Comparison of ENCODE assay signal across 14 cellular contexts in the genomic region with DNA sequence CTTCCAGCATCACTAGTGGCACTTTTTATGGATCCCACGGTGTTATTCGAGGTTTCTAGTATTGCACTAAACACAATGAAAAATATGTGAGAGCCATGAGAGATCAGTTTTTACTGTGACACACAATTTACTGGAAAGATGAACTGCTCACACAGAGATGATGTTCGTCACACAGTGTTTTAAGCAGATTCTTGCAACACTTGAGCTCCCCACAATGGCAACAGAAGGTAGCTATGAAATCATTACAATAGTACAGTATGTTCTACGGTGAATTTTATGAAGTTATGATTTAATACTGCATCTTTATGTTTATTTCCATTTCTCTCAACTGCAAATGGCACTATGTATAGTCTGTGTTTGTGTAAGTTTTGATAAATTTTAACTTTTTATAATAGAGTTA. TPM values are rescaled to one million over a fixed set of nuclear protein-coding genes. Genes with fewer than 3 reads are reported as not detected.
DNase-seq lines count a peak whose midpoint lies in the region; ATAC-seq, FAIRE-seq and TF ChIP-seq lines count a peak whose summit lies in the region.
"Had no signal": no experiment of that assay in that cellular context is flagged by ENCODE, and none has a peak within 500 bp of the region (broad histone marks: within the 10 kb centered on the region; RNA-seq: fewer than 3 reads in every experiment).

No MANE protein-coding gene starts in this region.

- H3K9me3 ChIP-seq in K562 (replicated peaks; ENCODE audit: control insufficient read depth, insufficient read depth, low read depth, low read length) (peaks cover 2% of the 10 kb centered on the region; the same call in 1 of the 2 replicates), HepG2 (ENCODE audit: low read length) (peaks cover 7% of the 10 kb centered on the region; the same call in 1 of the 2 replicates)
- H3K9me3 ChIP-seq: colonic mucosa, testis had no signal

- DNase-seq in GDM1 (lab: John Stamatoyannopoulos, UW) (peak; percentile 10), LNCaP clone FGC (ENCODE audit: low read depth) (no peak), K562 (ENCODE audit: extremely low read depth in 1 of 4, low spot score in 3 of 4) (peak in 1 of 4 experiments; percentile 31), HepG2 (ENCODE audit: low spot score) (no peak), T-helper 9 cell (no peak)
- DNase-seq in activated CD4-positive, alpha-beta T cell treated with anti-CD3 and anti-CD28 coated beads for 4 hours, result no peak
- DNase-seq: activated CD8-positive, alpha-beta memory T cell treated with anti-CD3 and anti-CD28 coated beads, Interleukin-2, amount 10 ng/mL, durations not matched to agents 7 days and 5 days; colonic mucosa; NCI-H2107; testis had no signal

- TF ChIP-seq RAD21 in K562 (CRISPR knock-in tag; conservative IDR thresholded peaks at IDR 0.05 in 1 of 2, IDR thresholded peaks at IDR 0.05 in 1 of 2) (peak in 1 of 2 experiments; percentile 57; a peak in 2 of 4 replicates), HepG2 (CRISPR knock-in tag; IDR thresholded peaks at IDR 0.05) (no peak)

- H3K79me2 ChIP-seq in K562 (ENCODE audit: control insufficient read depth, insufficient read depth, low read length) (no peaks in the 10 kb centered on the region), HepG2 (ENCODE audit: insufficient read depth, low read length) (no peaks in the 10 kb centered on the region)

- H3K9me1 ChIP-seq in K562 (ENCODE audit: control insufficient read depth, insufficient read depth, low read length), result no peaks in the 10 kb centered on the region

- POLR2A ChIA-PET in K562 (lab: Yijun Ruan, JAX) (no interaction called here), HepG2 (lab: Yijun Ruan, JAX) (no interaction called here)

- no peaks in the 10 kb centered on the region for H3K36me3 ChIP-seq in K562 (ENCODE audit: control insufficient read depth, insufficient read depth, low read length)
- no peaks in the 10 kb centered on the region for H3K36me3 ChIP-seq in HepG2 (replicated peaks in 1 of 2; ENCODE audit: control insufficient read depth in 1 of 2, insufficient read depth in 2 of 2, low read length in 2 of 2)
- H3K36me3 ChIP-seq: colonic mucosa had no signal

- H3K4me1 ChIP-seq in K562 (replicated peaks in 1 of 2; ENCODE audit: control insufficient read depth in 2 of 2, insufficient read depth in 2 of 2, low read length in 2 of 2) (no peaks in the 10 kb centered on the region; a peak in 1 of 5 replicates), HepG2 (ENCODE audit: insufficient read depth, low read length) (no peaks in the 10 kb centered on the region)
- H3K4me1 ChIP-seq: colonic mucosa had no signal

- H3K4me2 ChIP-seq in K562 (ENCODE audit: insufficient read depth, low read length) (no peak overlapping the region), HepG2 (ENCODE audit: low read depth, low read length) (no peak overlapping the region)

- 0 out of 2 replicates have a peak, but pooled peaks have one; percentile 6 for TF ChIP-seq CTCF in LNCaP clone FGC (IDR thresholded peaks at IDR 0.05; ENCODE audit: control insufficient read depth, extremely low read depth, insufficient read depth)
- peak in 2 of 3 experiments; percentile 19 to 29; a peak in 3 of 6 replicates for TF ChIP-seq CTCF in K562 (IDR thresholded peaks at IDR 0.05 in 2 of 3, conservative IDR thresholded peaks at IDR 0.05 in 1 of 3; ENCODE audit: insufficient read depth in 2 of 3, low read depth in 1 of 3, low read length in 3 of 3)
- TF ChIP-seq CTCF in HepG2 (CRISPR knock-in tag; IDR thresholded peaks at IDR 0.05), result 0 out of 2 replicates have a peak, but pooled peaks have one; percentile 14

- no peak overlapping the region for H3K27ac ChIP-seq in K562 (ENCODE audit: extremely low read depth, low read depth, low read length)
- no peak overlapping the region for H3K27ac ChIP-seq in HepG2 (ENCODE audit: extremely low read length, insufficient read depth, low read length)

- H3K9ac ChIP-seq in K562 (ENCODE audit: insufficient read depth in 1 of 2, low read depth in 2 of 2, low read length in 2 of 2) (no peak overlapping the region), HepG2 (ENCODE audit: insufficient read depth, low read depth, low read length) (no peak overlapping the region)

- no TSS peak for BruUV-seq in K562 (replicated peaks; lab: Mats Ljungman, UMichigan)
- BruUV-seq in HepG2 (replicated peaks; lab: Mats Ljungman, UMichigan), result no TSS peak

- CTCF ChIA-PET in K562 (lab: Yijun Ruan, JAX; ENCODE audit: low intra/inter-chr PET ratio) (interaction anchor here (1.2 kb wide), 1 partner anchor 35 kb away, joined by 3 read pairs; a partner anchor contains a TSS), HepG2 (lab: Yijun Ruan, JAX; ENCODE audit: low intra/inter-chr PET ratio, low total read pairs) (no interaction called here)

- TF ChIP-seq EP300 in K562 (IDR thresholded peaks at IDR 0.05; ENCODE audit: low read length) (no peak), HepG2 (IDR thresholded peaks at IDR 0.05; ENCODE audit: low read depth in 2 of 2, low read length in 2 of 2) (no peak), HepG2 (CRISPR knock-in tag; IDR thresholded peaks at IDR 0.05; ENCODE audit: borderline replicate concordance) (no peak)

- TF ChIP-seq POLR2A in K562 (conservative IDR thresholded peaks at IDR 0.05) (no peak), HepG2 (IDR thresholded peaks at IDR 0.05; ENCODE audit: insufficient read depth in 1 of 2, low read depth in 2 of 2, low read length in 2 of 2) (no peak)

- in situ Hi-C loops in K562 (cut with MboI), result no loop called here
- in situ Hi-C loops in HepG2 (cut with HindIII; ENCODE audit: extremely low pct_ligation_motif_present, low pct_unique_long_range_greater_than_20kb), result no loop called here

- H3K4me3 ChIP-seq in LNCaP clone FGC (ENCODE audit: low read depth, low read length) (no peak overlapping the region), K562 (no peak overlapping the region), HepG2 (replicated peaks in 1 of 3; ENCODE audit: insufficient read depth in 1 of 3, low read depth in 2 of 3, low read length in 3 of 3) (no peak overlapping the region)
- H3K4me3 ChIP-seq: colonic mucosa, testis had no signal

- H2AFZ ChIP-seq in K562 (ENCODE audit: low read depth, low read length), result no peak overlapping the region
- H2AFZ ChIP-seq in HepG2 (ENCODE audit: low read length), result no peak overlapping the region

- ATAC-seq in K562 (peak; percentile 72), HepG2 (no peak), HG02798 (IDR thresholded peaks at IDR 0.05; ENCODE audit: poor library complexity, unreplicated experiment) (no peak), HG03457 (IDR thresholded peaks at IDR 0.05; ENCODE audit: unreplicated experiment) (no peak)
- ATAC-seq: activated CD8-positive, alpha-beta memory T cell treated with anti-CD3 and anti-CD28 coated beads, Interleukin-2, amount 10 ng/mL, durations not matched to agents 7 days and 5 days; natural killer cell treated with Interleukin-12 subunit alpha and Interleukin-12 subunit beta and Interleukin-15 and Interleukin-18, amount 100 ng/mL, for 72 hours had no signal

- H4K20me1 ChIP-seq in K562 (replicated peaks; ENCODE audit: control insufficient read depth, insufficient read depth, low read length) (no peaks in the 10 kb centered on the region), HepG2 (ENCODE audit: insufficient read depth, low read length) (no peaks in the 10 kb centered on the region)

- intact Hi-C loops in K562 (cut with micrococcal nuclease) (loop anchor here (1.0 kb wide), 1 partner anchor 34 kb away; no protein-coding TSS in a partner anchor), HepG2 (cut with micrococcal nuclease; ENCODE audit: unreplicated experiment) (no loop called here)

- FAIRE-seq in K562 (lab: Jason Lieb, UNC) (peak; percentile 56), HepG2 (lab: Jason Lieb, UNC) (no peak)
- FAIRE-seq: keratinocyte had no signal

- WGBS in K562 (ENCODE audit: insufficient coverage, low coverage, missing lambda C conversion rate), result 10% methylated on average over 4 of the region's 4 CpGs
- 4% methylated on average over 4 of the region's 4 CpGs for WGBS in HepG2 (ENCODE audit: low lambda C conversion rate)

- H3K27me3 ChIP-seq in K562 (ENCODE audit: control insufficient read depth in 2 of 2, insufficient read depth in 2 of 2, low read length in 2 of 2) (no peaks in the 10 kb centered on the region), HepG2 (ENCODE audit: control insufficient read depth in 1 of 2, insufficient read depth in 2 of 2, low read length in 2 of 2) (peaks cover 0 to 8% of the 10 kb centered on the region in 2 experiments; a peak in 1 of 5 replicates)
- H3K27me3 ChIP-seq: colonic mucosa, testis had no signal

RNA-seq across cellular contexts. Expression of a gene that starts 27.4 kb away (rescaled TPM):
- total RNA-seq in K562 (2011; cell fraction: chromatin; rRNA removed; ENCODE audit: low replicate concordance), result 0.30 and 0.81 TPM in 2 replicates
- not detected in 2 replicates for total RNA-seq in K562 (2011; cell fraction: nucleolus; rRNA removed)
- total RNA-seq in K562 (2011; cell fraction: nucleoplasm; rRNA removed), result 0.59 and 0.69 TPM in 2 replicates
- total RNA-seq in K562 (2014; rRNA removed) (0.18 and 0.49 TPM in 2 replicates), K562 (2014; rRNA removed; fragmentation: Illumina TruSeq; extraction: Trizol) (0.16 and 0.47 TPM in 2 replicates), K562 (2015; rRNA removed; fragmentation: Illumina TruSeq; extraction: Trizol) (0.38 and 0.62 TPM in 2 replicates), K562 (2021) (0.35 and 0.38 TPM in 2 replicates), HepG2 (2016; rRNA removed; fragmentation: Illumina TruSeq; extraction: Trizol) (0.03 and 0.07 TPM in 2 replicates)
- polyA plus RNA-seq in K562 (2011; rRNA removed) (0.07 and 0.37 TPM in 2 replicates), K562 (2014; fragmentation: Illumina TruSeq; extraction: Trizol) (0.10 and 0.37 TPM in 2 replicates), K562 (2014; fragmentation: Nextera tagmentation; extraction: Ambion mirVana) (1 to 10 TPM; 1.2 to 1.5 TPM), K562 (2014; rRNA removed) (0.12 and 0.35 TPM in 2 replicates), HepG2 (2011; rRNA removed) (0.03 and 0.07 TPM in 2 replicates)
- 0.03 and 0.04 TPM in 2 replicates for polyA plus RNA-seq in K562 (2011; cell fraction: cytosol; rRNA removed)
- polyA plus RNA-seq in K562 (2011; cell fraction: nucleus; rRNA removed), result 0.09 and 0.22 TPM in 2 replicates
- 2.0 and 2.2 TPM in 2 replicates for polyA plus RNA-seq in K562 (2012)
- polyA minus RNA-seq in K562 (2011; rRNA and poly(A)+ RNA removed), result 0.18 and 0.45 TPM in 2 replicates
- polyA minus RNA-seq in K562 (2011; cell fraction: cytosol; rRNA and poly(A)+ RNA removed), result not detected in 2 replicates
- 0.11 and 0.13 TPM in 2 replicates for polyA minus RNA-seq in K562 (2011; cell fraction: nucleus; rRNA and poly(A)+ RNA removed)
- total RNA-seq in HepG2 (2016; cell fraction: cytosol; rRNA removed; fragmentation: Illumina TruSeq; extraction: Trizol; ENCODE audit: low read depth), result not detected in 2 replicates
- 0.06 TPM in 1 of 2 replicates, not detected in the other for total RNA-seq in HepG2 (2016; cell fraction: insoluble cytoplasmic fraction; rRNA removed; fragmentation: Illumina TruSeq; extraction: Trizol)
- not detected in 2 replicates for total RNA-seq in HepG2 (2016; cell fraction: membrane; rRNA removed; fragmentation: Illumina TruSeq; extraction: Trizol)
- 0.56 TPM in 1 of 2 replicates, not detected in the other for total RNA-seq in HepG2 (2016; cell fraction: nucleus; rRNA removed; fragmentation: Illumina TruSeq; extraction: Trizol)
- polyA plus RNA-seq in HepG2 (2011; cell fraction: cytosol; rRNA removed), result 0.03 and 0.06 TPM in 2 replicates
- 0.21 and 0.45 TPM in 2 replicates for polyA plus RNA-seq in HepG2 (2011; cell fraction: nucleus; rRNA removed)
- polyA plus RNA-seq in HepG2 (2012), result 1.4 and 2.0 TPM in 2 replicates
- polyA plus RNA-seq in HepG2 (2016; cell fraction: cytosol; fragmentation: Illumina TruSeq; extraction: Trizol; ENCODE audit: low read depth), result not detected in 2 replicates
- polyA plus RNA-seq in HepG2 (2016; cell fraction: insoluble cytoplasmic fraction; fragmentation: Illumina TruSeq; extraction: Trizol; ENCODE audit: low read depth), result not detected in 2 replicates
- polyA plus RNA-seq in HepG2 (2016; cell fraction: membrane; fragmentation: Illumina TruSeq; extraction: Trizol; ENCODE audit: low read depth), result not detected in 2 replicates
- 0.21 TPM in 1 of 2 replicates, not detected in the other for polyA plus RNA-seq in HepG2 (2016; cell fraction: nucleus; fragmentation: Illumina TruSeq; extraction: Trizol; ENCODE audit: insufficient read depth, low read depth)
- polyA minus RNA-seq in HepG2 (2011; rRNA and poly(A)+ RNA removed; ENCODE audit: low replicate concordance), result 0.40 TPM in 1 of 2 replicates, not detected in the other
- polyA minus RNA-seq in HepG2 (2011; cell fraction: cytosol; rRNA and poly(A)+ RNA removed), result not detected in 2 replicates
- 0.25 and 0.26 TPM in 2 replicates for polyA minus RNA-seq in HepG2 (2011; cell fraction: nucleus; rRNA and poly(A)+ RNA removed)

RNA-seq across cellular contexts. Expression of a gene that starts 34.8 kb away (rescaled TPM):
- total RNA-seq in K562 (2011; cell fraction: chromatin; rRNA removed; ENCODE audit: low replicate concordance), result 35.6 and 41.6 TPM in 2 replicates
- total RNA-seq in K562 (2011; cell fraction: nucleolus; rRNA removed), result 35.9 and 36.1 TPM in 2 replicates
- 33.6 and 38.7 TPM in 2 replicates for total RNA-seq in K562 (2011; cell fraction: nucleoplasm; rRNA removed)
- total RNA-seq in K562 (2014; rRNA removed) (10.4 and 17.4 TPM in 2 replicates), K562 (2014; rRNA removed; fragmentation: Illumina TruSeq; extraction: Trizol) (15.2 TPM in 2 replicates), K562 (2015; rRNA removed; fragmentation: Illumina TruSeq; extraction: Trizol) (14.5 and 15.9 TPM in 2 replicates), K562 (2021) (17.1 and 19.8 TPM in 2 replicates), HepG2 (2016; rRNA removed; fragmentation: Illumina TruSeq; extraction: Trizol) (42.2 and 60.0 TPM in 2 replicates)
- polyA plus RNA-seq in K562 (2011; rRNA removed) (25.8 and 26.0 TPM in 2 replicates), K562 (2014; fragmentation: Illumina TruSeq; extraction: Trizol) (21.6 and 22.9 TPM in 2 replicates), K562 (2014; fragmentation: Nextera tagmentation; extraction: Ambion mirVana) (10 to 100 TPM; 16.3 to 24.3 TPM), K562 (2014; rRNA removed) (12.6 and 17.3 TPM in 2 replicates), HepG2 (2011; rRNA removed) (39.3 and 53.3 TPM in 2 replicates)
- polyA plus RNA-seq in K562 (2011; cell fraction: cytosol; rRNA removed), result 25.1 and 28.4 TPM in 2 replicates
- 25.5 and 28.7 TPM in 2 replicates for polyA plus RNA-seq in K562 (2011; cell fraction: nucleus; rRNA removed)
- polyA plus RNA-seq in K562 (2012), result 13.6 and 17.2 TPM in 2 replicates
- 24.1 and 28.6 TPM in 2 replicates for polyA minus RNA-seq in K562 (2011; rRNA and poly(A)+ RNA removed)
- 22.2 and 23.4 TPM in 2 replicates for polyA minus RNA-seq in K562 (2011; cell fraction: cytosol; rRNA and poly(A)+ RNA removed)
- 22.6 and 27.7 TPM in 2 replicates for polyA minus RNA-seq in K562 (2011; cell fraction: nucleus; rRNA and poly(A)+ RNA removed)
- total RNA-seq in HepG2 (2016; cell fraction: cytosol; rRNA removed; fragmentation: Illumina TruSeq; extraction: Trizol; ENCODE audit: low read depth), result 7.7 and 8.3 TPM in 2 replicates
- 40.2 and 59.3 TPM in 2 replicates for total RNA-seq in HepG2 (2016; cell fraction: insoluble cytoplasmic fraction; rRNA removed; fragmentation: Illumina TruSeq; extraction: Trizol)
- 22.9 and 26.8 TPM in 2 replicates for total RNA-seq in HepG2 (2016; cell fraction: membrane; rRNA removed; fragmentation: Illumina TruSeq; extraction: Trizol)
- 56.0 and 68.7 TPM in 2 replicates for total RNA-seq in HepG2 (2016; cell fraction: nucleus; rRNA removed; fragmentation: Illumina TruSeq; extraction: Trizol)
- 37.4 and 40.2 TPM in 2 replicates for polyA plus RNA-seq in HepG2 (2011; cell fraction: cytosol; rRNA removed)
- 23.9 and 27.6 TPM in 2 replicates for polyA plus RNA-seq in HepG2 (2011; cell fraction: nucleus; rRNA removed)
- 27.8 and 33.4 TPM in 2 replicates for polyA plus RNA-seq in HepG2 (2012)
- polyA plus RNA-seq in HepG2 (2016; cell fraction: cytosol; fragmentation: Illumina TruSeq; extraction: Trizol; ENCODE audit: low read depth), result 7.2 and 7.5 TPM in 2 replicates
- 36.4 and 37.1 TPM in 2 replicates for polyA plus RNA-seq in HepG2 (2016; cell fraction: insoluble cytoplasmic fraction; fragmentation: Illumina TruSeq; extraction: Trizol; ENCODE audit: low read depth)
- polyA plus RNA-seq in HepG2 (2016; cell fraction: membrane; fragmentation: Illumina TruSeq; extraction: Trizol; ENCODE audit: low read depth), result 15.5 and 17.6 TPM in 2 replicates
- polyA plus RNA-seq in HepG2 (2016; cell fraction: nucleus; fragmentation: Illumina TruSeq; extraction: Trizol; ENCODE audit: insufficient read depth, low read depth), result 65.4 and 68.8 TPM in 2 replicates
- polyA minus RNA-seq in HepG2 (2011; rRNA and poly(A)+ RNA removed; ENCODE audit: low replicate concordance), result 68.6 and 112 TPM in 2 replicates
- 36.2 and 43.2 TPM in 2 replicates for polyA minus RNA-seq in HepG2 (2011; cell fraction: cytosol; rRNA and poly(A)+ RNA removed)
- 32.1 and 37.8 TPM in 2 replicates for polyA minus RNA-seq in HepG2 (2011; cell fraction: nucleus; rRNA and poly(A)+ RNA removed)
